17 cellular contexts compared by ENCODE assay signal in genomic region chr22:19405133-19405532, GRCh38. TPM values are rescaled to one million over a fixed set of nuclear protein-coding genes. Genes with fewer than 3 reads are reported as not detected.
DNase-seq lines count a peak whose midpoint lies in the region; ATAC-seq, FAIRE-seq and TF ChIP-seq lines count a peak whose summit lies in the region.
"Had no signal": no experiment of that assay in that cellular context is flagged by ENCODE, and none has a peak within 500 bp of the region (broad histone marks: within the 10 kb centered on the region; RNA-seq: fewer than 3 reads in every experiment).

No MANE protein-coding gene starts in this region.

- no peak overlapping the region for H3K4me3 Mint-ChIP-seq in activated naive CD8-positive, alpha-beta T cell treated with anti-CD3 and anti-CD28 coated beads, Interleukin-2, amount 10 ng/mL, durations not matched to agents 7 days and 5 days
- no peak overlapping the region for H3K4me3 Mint-ChIP-seq in activated naive CD8-positive, alpha-beta T cell treated with anti-CD3 and anti-CD28 coated beads, Interleukin-2, amount 50 U/mL, for 24 hours
- H3K4me3 Mint-ChIP-seq in natural killer cell treated with Interleukin-12 subunit alpha and Interleukin-12 subunit beta and Interleukin-15 and Interleukin-18, amount 100 ng/mL, for 72 hours: no peak overlapping the region
- H3K4me3 Mint-ChIP-seq: GM23338 had no signal

- H3K4me3 ChIP-seq in bronchial epithelial cell (ENCODE audit: low read depth, low read length): no peak overlapping the region
- H3K4me3 ChIP-seq in coronary artery: no peak overlapping the region
- H3K4me3 ChIP-seq: BLaER1, GM12878, GM23338 had no signal

- TF ChIP-seq CTCF in bronchial epithelial cell (IDR thresholded peaks at IDR 0.05; ENCODE audit: insufficient read depth, low read length, severe bottlenecking) (no peak), coronary artery (IDR thresholded peaks at IDR 0.05) (no peak)

- H3K9me3 Mint-ChIP-seq in activated naive CD8-positive, alpha-beta T cell treated with anti-CD3 and anti-CD28 coated beads, Interleukin-2, amount 10 ng/mL, durations not matched to agents 7 days and 5 days: no peaks in the 10 kb centered on the region
- H3K9me3 Mint-ChIP-seq in activated naive CD8-positive, alpha-beta T cell treated with anti-CD3 and anti-CD28 coated beads, Interleukin-2, amount 50 U/mL, for 24 hours: no peaks in the 10 kb centered on the region
- no peaks in the 10 kb centered on the region for H3K9me3 Mint-ChIP-seq in natural killer cell treated with Interleukin-12 subunit alpha and Interleukin-12 subunit beta and Interleukin-15 and Interleukin-18, amount 100 ng/mL, for 72 hours
- H3K9me3 Mint-ChIP-seq: GM23338 had no signal

- H3K36me3 Mint-ChIP-seq in activated naive CD8-positive, alpha-beta T cell treated with anti-CD3 and anti-CD28 coated beads, Interleukin-2, amount 10 ng/mL, durations not matched to agents 7 days and 5 days: peaks cover 14% of the 10 kb centered on the region
- peaks cover 52% of the 10 kb centered on the region for H3K36me3 Mint-ChIP-seq in activated naive CD8-positive, alpha-beta T cell treated with anti-CD3 and anti-CD28 coated beads, Interleukin-2, amount 50 U/mL, for 24 hours (ENCODE audit: low read depth)
- H3K36me3 Mint-ChIP-seq in natural killer cell treated with Interleukin-12 subunit alpha and Interleukin-12 subunit beta and Interleukin-15 and Interleukin-18, amount 100 ng/mL, for 72 hours: peaks cover 24% of the 10 kb centered on the region

- no peak for DNase-seq in activated naive CD8-positive, alpha-beta T cell treated with anti-CD3 and anti-CD28 coated beads, Interleukin-2, amount 10 ng/mL, durations not matched to agents 7 days and 5 days
- DNase-seq in activated naive CD8-positive, alpha-beta T cell treated with anti-CD3 and anti-CD28 coated beads, Interleukin-2, amount 50 U/mL, for 24 hours: no peak
- DNase-seq in bronchial epithelial cell (ENCODE audit: low read depth): no peak
- DNase-seq in natural killer cell treated with Interleukin-12 subunit alpha and Interleukin-12 subunit beta and Interleukin-15 and Interleukin-18, amount 100 ng/mL, for 72 hours (ENCODE audit: low spot score): no peak
- no peak for DNase-seq in iPS-NIHi7 (ENCODE audit: extremely low spot score)
- DNase-seq in coronary artery (ENCODE audit: low spot score): no peak
- DNase-seq in AG20443 (ENCODE audit: low spot score): no peak
- DNase-seq: AML-193, Calu3, DMS 273 treated with DMSO at 0.1 percent for 48 hours, H7 had no signal

- H3K27me3 Mint-ChIP-seq in activated naive CD8-positive, alpha-beta T cell treated with anti-CD3 and anti-CD28 coated beads, Interleukin-2, amount 10 ng/mL, durations not matched to agents 7 days and 5 days: no peaks in the 10 kb centered on the region
- H3K27me3 Mint-ChIP-seq in activated naive CD8-positive, alpha-beta T cell treated with anti-CD3 and anti-CD28 coated beads, Interleukin-2, amount 50 U/mL, for 24 hours: no peaks in the 10 kb centered on the region
- no peaks in the 10 kb centered on the region for H3K27me3 Mint-ChIP-seq in natural killer cell treated with Interleukin-12 subunit alpha and Interleukin-12 subunit beta and Interleukin-15 and Interleukin-18, amount 100 ng/mL, for 72 hours

- no peak overlapping the region for H3K27ac ChIP-seq in coronary artery
- H3K27ac ChIP-seq: 22Rv1, BLaER1, HL-60 had no signal

- peak; percentile 32 for FAIRE-seq in bronchial epithelial cell (lab: Jason Lieb, UNC)
- FAIRE-seq: GM12878 had no signal

- no peaks in the 10 kb centered on the region for H3K27me3 ChIP-seq in bronchial epithelial cell (ENCODE audit: control insufficient read depth, insufficient read depth, low read length)
- H3K27me3 ChIP-seq: BLaER1 had no signal

- H3K36me3 ChIP-seq in bronchial epithelial cell (ENCODE audit: control insufficient read depth, insufficient read depth, low read length): peaks cover 17% of the 10 kb centered on the region

- H3K4me1 Mint-ChIP-seq in activated naive CD8-positive, alpha-beta T cell treated with anti-CD3 and anti-CD28 coated beads, Interleukin-2, amount 10 ng/mL, durations not matched to agents 7 days and 5 days: no peaks in the 10 kb centered on the region
- peaks cover 2% of the 10 kb centered on the region for H3K4me1 Mint-ChIP-seq in activated naive CD8-positive, alpha-beta T cell treated with anti-CD3 and anti-CD28 coated beads, Interleukin-2, amount 50 U/mL, for 24 hours
- H3K4me1 Mint-ChIP-seq in natural killer cell treated with Interleukin-12 subunit alpha and Interleukin-12 subunit beta and Interleukin-15 and Interleukin-18, amount 100 ng/mL, for 72 hours (ENCODE audit: low read depth in 2 of 2): peaks cover 11 to 22% of the 10 kb centered on the region in 2 donors
- H3K4me1 Mint-ChIP-seq: GM23338 had no signal

- no peak for ATAC-seq in activated naive CD8-positive, alpha-beta T cell treated with anti-CD3 and anti-CD28 coated beads, Interleukin-2, amount 10 ng/mL, durations not matched to agents 7 days and 5 days (ENCODE audit: low read depth)
- no peak for ATAC-seq in activated naive CD8-positive, alpha-beta T cell treated with anti-CD3 and anti-CD28 coated beads, Interleukin-2, amount 50 U/mL, for 24 hours
- no peak for ATAC-seq in natural killer cell treated with Interleukin-12 subunit alpha and Interleukin-12 subunit beta and Interleukin-15 and Interleukin-18, amount 100 ng/mL, for 72 hours
- no peak for ATAC-seq in GM21723 (IDR thresholded peaks at IDR 0.05; ENCODE audit: unreplicated experiment)
- ATAC-seq: GM12878, GM23338 had no signal

- peak overlapping the region; percentile 7 for H3K27ac Mint-ChIP-seq in activated naive CD8-positive, alpha-beta T cell treated with anti-CD3 and anti-CD28 coated beads, Interleukin-2, amount 10 ng/mL, durations not matched to agents 7 days and 5 days
- no peak overlapping the region for H3K27ac Mint-ChIP-seq in activated naive CD8-positive, alpha-beta T cell treated with anti-CD3 and anti-CD28 coated beads, Interleukin-2, amount 50 U/mL, for 24 hours
- peak overlapping the region; percentile 12 to 22 for H3K27ac Mint-ChIP-seq in natural killer cell treated with Interleukin-12 subunit alpha and Interleukin-12 subunit beta and Interleukin-15 and Interleukin-18, amount 100 ng/mL, for 72 hours
- H3K27ac Mint-ChIP-seq: GM23338 had no signal

- POLR2A ChIA-PET in activated naive CD8-positive, alpha-beta T cell treated with anti-CD3 and anti-CD28 coated beads, Interleukin-2, amount 10 ng/mL, durations not matched to agents 7 days and 5 days (lab: Charles Lee): interaction anchor here (1.5 kb wide), 1 partner anchor 27 kb away, joined by 5 read pairs; the partner anchor contains the start of gene HIRA

RNA-seq across cellular contexts. Expression of gene HIRA, which starts 26.4 kb away (rescaled TPM):
- total RNA-seq in activated naive CD8-positive, alpha-beta T cell treated with anti-CD3 and anti-CD28 coated beads, Interleukin-2, amount 10 ng/mL, durations not matched to agents 7 days and 5 days: 10 to 100 TPM; 37.8 to 42.7 TPM
- total RNA-seq in bronchial epithelial cell: 20.6 and 22.4 TPM in 2 replicates
- 10 to 100 TPM; 40.5 to 62.7 TPM for total RNA-seq in natural killer cell treated with Interleukin-12 subunit alpha and Interleukin-12 subunit beta and Interleukin-15 and Interleukin-18, amount 100 ng/mL, for 72 hours

RNA-seq across cellular contexts. Expression of gene MRPL40, which starts 27.2 kb away (rescaled TPM):
- total RNA-seq in activated naive CD8-positive, alpha-beta T cell treated with anti-CD3 and anti-CD28 coated beads, Interleukin-2, amount 10 ng/mL, durations not matched to agents 7 days and 5 days: 10 to 100 TPM; 22.0 to 23.6 TPM
- 60.8 and 61.7 TPM in 2 replicates for total RNA-seq in bronchial epithelial cell
- total RNA-seq in natural killer cell treated with Interleukin-12 subunit alpha and Interleukin-12 subunit beta and Interleukin-15 and Interleukin-18, amount 100 ng/mL, for 72 hours: 10 to 100 TPM; 14.3 to 21.3 TPM

RNA-seq across cellular contexts. Expression of gene C22orf39, which starts 42.4 kb away (rescaled TPM):
- 10 to 100 TPM; 42.2 to 47.4 TPM for total RNA-seq in activated naive CD8-positive, alpha-beta T cell treated with anti-CD3 and anti-CD28 coated beads, Interleukin-2, amount 10 ng/mL, durations not matched to agents 7 days and 5 days
- total RNA-seq in bronchial epithelial cell: 25.3 and 38.9 TPM in 2 replicates
- total RNA-seq in natural killer cell treated with Interleukin-12 subunit alpha and Interleukin-12 subunit beta and Interleukin-15 and Interleukin-18, amount 100 ng/mL, for 72 hours: 10 to 100 TPM; 27.6 to 36.8 TPM
